ENCODE assay signal across 8 cellular contexts in genomic region chr9:35071814-35072460, GRCh38. TPM values are rescaled to one million over a fixed set of nuclear protein-coding genes. Genes with fewer than 3 reads are reported as not detected.
DNase-seq lines count a peak whose midpoint lies in the region; ATAC-seq and TF ChIP-seq lines count a peak whose summit lies in the region.

No MANE protein-coding gene starts in this region.

- peaks cover 31% of the 10 kb centered on the region for H3K36me3 Mint-ChIP-seq in activated naive CD4-positive, alpha-beta T cell treated with anti-CD3 and anti-CD28 coated beads, Interleukin-2, amount 50 U/mL, for 24 hours
- H3K36me3 Mint-ChIP-seq in glutamatergic neuron (ENCODE audit: unreplicated experiment) = peaks cover 3% of the 10 kb centered on the region
- peaks cover 18% of the 10 kb centered on the region for H3K36me3 Mint-ChIP-seq in osteocyte (ENCODE audit: unreplicated experiment)

- no peaks in the 10 kb centered on the region for H3K9me3 ChIP-seq in thoracic aorta

- peak overlapping the region; percentile 100 for H3K27ac ChIP-seq in thoracic aorta

- no peaks in the 10 kb centered on the region for H3K9me3 Mint-ChIP-seq in activated naive CD4-positive, alpha-beta T cell treated with anti-CD3 and anti-CD28 coated beads, Interleukin-2, amount 50 U/mL, for 24 hours
- peaks cover 15% of the 10 kb centered on the region for H3K9me3 Mint-ChIP-seq in glutamatergic neuron (ENCODE audit: unreplicated experiment)
- H3K9me3 Mint-ChIP-seq in osteocyte (ENCODE audit: unreplicated experiment) = no peaks in the 10 kb centered on the region

- no peaks in the 10 kb centered on the region for H3K27me3 Mint-ChIP-seq in activated naive CD4-positive, alpha-beta T cell treated with anti-CD3 and anti-CD28 coated beads, Interleukin-2, amount 50 U/mL, for 24 hours
- H3K27me3 Mint-ChIP-seq in glutamatergic neuron (ENCODE audit: unreplicated experiment) (peaks cover 15% of the 10 kb centered on the region), osteocyte (ENCODE audit: unreplicated experiment) (no peaks in the 10 kb centered on the region)

- H3K36me3 ChIP-seq in thoracic aorta = peaks cover 10% of the 10 kb centered on the region

- ATAC-seq in thoracic aorta (ENCODE audit: insufficient number of reproducible peaks, low FRiP score, low read depth) = peak; percentile 28

- peaks cover 48% of the 10 kb centered on the region for H3K4me1 Mint-ChIP-seq in activated naive CD4-positive, alpha-beta T cell treated with anti-CD3 and anti-CD28 coated beads, Interleukin-2, amount 50 U/mL, for 24 hours
- peaks cover 27% of the 10 kb centered on the region for H3K4me1 Mint-ChIP-seq in glutamatergic neuron (ENCODE audit: low read depth, unreplicated experiment)
- peaks cover 37% of the 10 kb centered on the region for H3K4me1 Mint-ChIP-seq in osteocyte (ENCODE audit: unreplicated experiment)

- no peaks in the 10 kb centered on the region for H3K27me3 ChIP-seq in thoracic aorta (replicated peaks; ENCODE audit: insufficient read depth)

- H3K4me3 Mint-ChIP-seq in activated naive CD4-positive, alpha-beta T cell treated with anti-CD3 and anti-CD28 coated beads, Interleukin-2, amount 50 U/mL, for 24 hours = peak overlapping the region; percentile 96
- peak overlapping the region; percentile 98 for H3K4me3 Mint-ChIP-seq in glutamatergic neuron (ENCODE audit: unreplicated experiment)
- H3K4me3 Mint-ChIP-seq in osteocyte (ENCODE audit: unreplicated experiment) = peak overlapping the region; percentile 91

- H3K27ac Mint-ChIP-seq in activated naive CD4-positive, alpha-beta T cell treated with anti-CD3 and anti-CD28 coated beads, Interleukin-2, amount 50 U/mL, for 24 hours = peak overlapping the region; percentile 96
- H3K27ac Mint-ChIP-seq in glutamatergic neuron (ENCODE audit: unreplicated experiment) = peak overlapping the region; percentile 95
- H3K27ac Mint-ChIP-seq in osteocyte (ENCODE audit: unreplicated experiment) = peak overlapping the region; percentile 97

- H3K4me3 ChIP-seq in thoracic aorta = peak overlapping the region; percentile 97

- H3K4me1 ChIP-seq in thoracic aorta (ENCODE audit: control insufficient read depth in 1 of 2, low read depth in 2 of 2) = peaks cover 20 to 43% of the 10 kb centered on the region in 2 donors

- TF ChIP-seq CTCF in glutamatergic neuron (IDR thresholded peaks at IDR 0.05; ENCODE audit: partially characterized antibody, unreplicated experiment) (no peak), osteocyte (IDR thresholded peaks at IDR 0.05) (peak; percentile 46), thoracic aorta (IDR thresholded peaks at IDR 0.05) (no peak)

- peak; percentile 79 for DNase-seq in GDM1 (lab: John Stamatoyannopoulos, UW)
- peak; percentile 47 for DNase-seq in GOT3 (lab: John Stamatoyannopoulos, UW)
- peak; percentile 61 to 63 for DNase-seq in Kasumi-1 (lab: John Stamatoyannopoulos, UW)
- peak; percentile 82 for DNase-seq in SK-N-DZ (ENCODE audit: low spot score)
- DNase-seq in glutamatergic neuron = peak; percentile 79
- peak; percentile 93 for DNase-seq in osteocyte (ENCODE audit: extremely low spot score, unreplicated experiment)
- DNase-seq in thoracic aorta (ENCODE audit: low spot score) = peak; percentile 49

RNA-seq across cellular contexts. Expression of gene VCP, which starts 0.5 kb away (rescaled TPM):
- 205 and 231 TPM in 2 replicates for polyA plus RNA-seq in SK-N-DZ (2014; cell fraction: cytosol; rRNA removed)
- 135 and 148 TPM in 2 replicates for polyA plus RNA-seq in SK-N-DZ (2014; cell fraction: nucleus; rRNA removed)
- total RNA-seq in glutamatergic neuron (ENCODE audit: unreplicated experiment) = 297 TPM
- 254 and 268 TPM in 2 replicates for total RNA-seq in osteocyte
- total RNA-seq in thoracic aorta = 100 to 1,000 TPM; 179 to 204 TPM

RNA-seq across cellular contexts. Expression of gene FANCG, which starts 7.8 kb away (rescaled TPM):
- polyA plus RNA-seq in SK-N-DZ (2014; cell fraction: cytosol; rRNA removed) = 69.4 and 102 TPM in 2 replicates
- 300 and 345 TPM in 2 replicates for polyA plus RNA-seq in SK-N-DZ (2014; cell fraction: nucleus; rRNA removed)
- total RNA-seq in glutamatergic neuron (ENCODE audit: unreplicated experiment) = 49.0 TPM
- 22.7 and 27.9 TPM in 2 replicates for total RNA-seq in osteocyte
- total RNA-seq in thoracic aorta = 10 to 100 TPM in 1 of 2 donors, 1 to 10 TPM in 1; 2.2 to 19.1 TPM

RNA-seq across cellular contexts. Expression of gene PIGO, which starts 24.5 kb away (rescaled TPM):
- 16.2 and 18.0 TPM in 2 replicates for polyA plus RNA-seq in SK-N-DZ (2014; cell fraction: cytosol; rRNA removed)
- polyA plus RNA-seq in SK-N-DZ (2014; cell fraction: nucleus; rRNA removed) = 18.1 and 21.6 TPM in 2 replicates
- total RNA-seq in glutamatergic neuron (ENCODE audit: unreplicated experiment) (19.0 TPM), osteocyte (29.9 and 33.9 TPM in 2 replicates), thoracic aorta (10 to 100 TPM; 10.8 to 13.9 TPM)

RNA-seq across cellular contexts. Expression of gene STOML2, which starts 31.0 kb away (rescaled TPM):
- 220 and 242 TPM in 2 replicates for polyA plus RNA-seq in SK-N-DZ (2014; cell fraction: cytosol; rRNA removed)
- 226 and 235 TPM in 2 replicates for polyA plus RNA-seq in SK-N-DZ (2014; cell fraction: nucleus; rRNA removed)
- total RNA-seq in glutamatergic neuron (ENCODE audit: unreplicated experiment) = 73.0 TPM
- total RNA-seq in osteocyte = 100 and 104 TPM in 2 replicates
- total RNA-seq in thoracic aorta = 10 to 100 TPM; 51.7 to 84.1 TPM

RNA-seq across cellular contexts. Expression of gene ATOSB, which starts 43.7 kb away (rescaled TPM):
- 3.3 and 4.1 TPM in 2 replicates for polyA plus RNA-seq in SK-N-DZ (2014; cell fraction: cytosol; rRNA removed)
- polyA plus RNA-seq in SK-N-DZ (2014; cell fraction: nucleus; rRNA removed) = 11.8 and 12.0 TPM in 2 replicates
- total RNA-seq in glutamatergic neuron (ENCODE audit: unreplicated experiment) (51.0 TPM), osteocyte (26.8 and 30.3 TPM in 2 replicates), thoracic aorta (10 to 100 TPM; 30.2 to 33.6 TPM)

Comparison
In these comparisons a context has a peak if more than half of its experiments do, and no peak if none do; other contexts are left out.
1. Peak in every context shown above with its lines: DNase-seq, ATAC-seq, H3K4me3 ChIP-seq and H3K27ac ChIP-seq.